ENCODE assay signal across 1 cellular context in the genomic region with DNA sequence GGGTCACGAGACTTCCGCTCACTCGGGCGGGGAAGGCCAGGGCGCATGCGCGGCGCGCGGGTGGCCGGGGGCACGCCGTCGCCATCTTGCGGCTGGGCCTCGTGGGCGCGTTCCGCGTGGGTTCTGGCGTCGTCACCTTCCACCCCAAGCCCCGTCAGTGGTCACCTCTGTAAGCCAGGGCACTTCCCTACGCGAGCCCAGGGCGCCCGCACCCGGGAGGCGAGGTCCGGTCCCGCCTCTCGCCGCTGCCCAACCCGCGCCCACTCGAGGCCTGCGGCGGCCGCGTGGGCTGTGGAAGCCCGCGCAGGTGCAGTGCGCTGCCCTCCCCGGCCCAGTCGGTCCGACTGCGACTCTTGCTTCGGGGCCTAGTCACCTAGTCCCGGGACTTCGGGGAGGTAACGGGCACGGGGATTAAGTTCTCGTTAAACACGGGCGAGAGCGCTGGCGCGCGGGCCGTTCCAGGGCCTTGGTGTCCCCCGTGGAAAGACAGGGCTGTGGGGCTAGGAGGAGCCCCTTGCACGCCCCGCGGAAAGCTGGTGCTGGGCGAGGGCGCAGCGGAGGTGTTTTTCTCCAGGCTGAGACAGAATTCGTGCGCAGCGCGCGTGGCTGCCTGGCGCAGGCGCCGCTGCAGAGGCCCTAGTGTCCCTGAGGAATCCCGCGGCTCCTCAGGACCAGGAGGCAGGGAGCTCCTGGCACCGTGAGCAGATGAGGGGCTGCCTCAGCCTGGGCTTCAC.
TF ChIP-seq lines count a peak whose summit lies in the region.

No MANE protein-coding gene starts in this region.

TF ChIP-seq in GM23338, 12 proteins besides CTCF, POLR2A, EP300 and RAD21 (continued from another document):
- TF ChIP-seq, protein P1, sequence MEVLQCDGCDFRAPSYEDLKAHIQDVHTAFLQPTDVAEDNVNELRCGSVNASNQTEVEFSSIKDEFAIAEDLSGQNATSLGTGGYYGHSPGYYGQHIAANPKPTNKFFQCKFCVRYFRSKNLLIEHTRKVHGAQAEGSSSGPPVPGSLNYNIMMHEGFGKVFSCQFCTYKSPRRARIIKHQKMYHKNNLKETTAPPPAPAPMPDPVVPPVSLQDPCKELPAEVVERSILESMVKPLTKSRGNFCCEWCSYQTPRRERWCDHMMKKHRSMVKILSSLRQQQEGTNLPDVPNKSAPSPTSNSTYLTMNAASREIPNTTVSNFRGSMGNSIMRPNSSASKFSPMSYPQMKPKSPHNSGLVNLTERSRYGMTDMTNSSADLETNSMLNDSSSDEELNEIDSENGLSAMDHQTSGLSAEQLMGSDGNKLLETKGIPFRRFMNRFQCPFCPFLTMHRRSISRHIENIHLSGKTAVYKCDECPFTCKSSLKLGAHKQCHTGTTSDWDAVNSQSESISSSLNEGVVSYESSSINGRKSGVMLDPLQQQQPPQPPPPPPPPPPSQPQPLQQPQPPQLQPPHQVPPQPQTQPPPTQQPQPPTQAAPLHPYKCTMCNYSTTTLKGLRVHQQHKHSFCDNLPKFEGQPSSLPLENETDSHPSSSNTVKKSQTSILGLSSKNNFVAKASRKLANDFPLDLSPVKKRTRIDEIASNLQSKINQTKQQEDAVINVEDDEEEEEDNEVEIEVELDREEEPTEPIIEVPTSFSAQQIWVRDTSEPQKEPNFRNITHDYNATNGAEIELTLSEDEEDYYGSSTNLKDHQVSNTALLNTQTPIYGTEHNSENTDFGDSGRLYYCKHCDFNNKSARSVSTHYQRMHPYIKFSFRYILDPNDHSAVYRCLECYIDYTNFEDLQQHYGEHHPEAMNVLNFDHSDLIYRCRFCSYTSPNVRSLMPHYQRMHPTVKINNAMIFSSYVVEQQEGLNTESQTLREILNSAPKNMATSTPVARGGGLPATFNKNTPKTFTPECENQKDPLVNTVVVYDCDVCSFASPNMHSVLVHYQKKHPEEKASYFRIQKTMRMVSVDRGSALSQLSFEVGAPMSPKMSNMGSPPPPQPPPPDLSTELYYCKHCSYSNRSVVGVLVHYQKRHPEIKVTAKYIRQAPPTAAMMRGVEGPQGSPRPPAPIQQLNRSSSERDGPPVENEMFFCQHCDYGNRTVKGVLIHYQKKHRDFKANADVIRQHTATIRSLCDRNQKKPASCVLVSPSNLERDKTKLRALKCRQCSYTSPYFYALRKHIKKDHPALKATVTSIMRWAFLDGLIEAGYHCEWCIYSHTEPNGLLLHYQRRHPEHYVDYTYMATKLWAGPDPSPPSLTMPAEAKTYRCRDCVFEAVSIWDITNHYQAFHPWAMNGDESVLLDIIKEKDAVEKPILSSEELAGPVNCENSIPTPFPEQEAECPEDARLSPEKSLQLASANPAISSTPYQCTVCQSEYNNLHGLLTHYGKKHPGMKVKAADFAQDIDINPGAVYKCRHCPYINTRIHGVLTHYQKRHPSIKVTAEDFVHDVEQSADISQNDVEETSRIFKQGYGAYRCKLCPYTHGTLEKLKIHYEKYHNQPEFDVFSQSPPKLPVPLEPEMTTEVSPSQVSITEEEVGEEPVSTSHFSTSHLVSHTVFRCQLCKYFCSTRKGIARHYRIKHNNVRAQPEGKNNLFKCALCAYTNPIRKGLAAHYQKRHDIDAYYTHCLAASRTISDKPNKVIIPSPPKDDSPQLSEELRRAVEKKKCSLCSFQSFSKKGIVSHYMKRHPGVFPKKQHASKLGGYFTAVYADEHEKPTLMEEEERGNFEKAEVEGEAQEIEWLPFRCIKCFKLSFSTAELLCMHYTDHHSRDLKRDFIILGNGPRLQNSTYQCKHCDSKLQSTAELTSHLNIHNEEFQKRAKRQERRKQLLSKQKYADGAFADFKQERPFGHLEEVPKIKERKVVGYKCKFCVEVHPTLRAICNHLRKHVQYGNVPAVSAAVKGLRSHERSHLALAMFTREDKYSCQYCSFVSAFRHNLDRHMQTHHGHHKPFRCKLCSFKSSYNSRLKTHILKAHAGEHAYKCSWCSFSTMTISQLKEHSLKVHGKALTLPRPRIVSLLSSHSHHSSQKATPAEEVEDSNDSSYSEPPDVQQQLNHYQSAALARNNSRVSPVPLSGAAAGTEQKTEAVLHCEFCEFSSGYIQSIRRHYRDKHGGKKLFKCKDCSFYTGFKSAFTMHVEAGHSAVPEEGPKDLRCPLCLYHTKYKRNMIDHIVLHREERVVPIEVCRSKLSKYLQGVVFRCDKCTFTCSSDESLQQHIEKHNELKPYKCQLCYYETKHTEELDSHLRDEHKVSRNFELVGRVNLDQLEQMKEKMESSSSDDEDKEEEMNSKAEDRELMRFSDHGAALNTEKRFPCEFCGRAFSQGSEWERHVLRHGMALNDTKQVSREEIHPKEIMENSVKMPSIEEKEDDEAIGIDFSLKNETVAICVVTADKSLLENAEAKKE (CRISPR knock-in tag; IDR thresholded peaks at IDR 0.05) = no peak
- TF ChIP-seq, protein P2, sequence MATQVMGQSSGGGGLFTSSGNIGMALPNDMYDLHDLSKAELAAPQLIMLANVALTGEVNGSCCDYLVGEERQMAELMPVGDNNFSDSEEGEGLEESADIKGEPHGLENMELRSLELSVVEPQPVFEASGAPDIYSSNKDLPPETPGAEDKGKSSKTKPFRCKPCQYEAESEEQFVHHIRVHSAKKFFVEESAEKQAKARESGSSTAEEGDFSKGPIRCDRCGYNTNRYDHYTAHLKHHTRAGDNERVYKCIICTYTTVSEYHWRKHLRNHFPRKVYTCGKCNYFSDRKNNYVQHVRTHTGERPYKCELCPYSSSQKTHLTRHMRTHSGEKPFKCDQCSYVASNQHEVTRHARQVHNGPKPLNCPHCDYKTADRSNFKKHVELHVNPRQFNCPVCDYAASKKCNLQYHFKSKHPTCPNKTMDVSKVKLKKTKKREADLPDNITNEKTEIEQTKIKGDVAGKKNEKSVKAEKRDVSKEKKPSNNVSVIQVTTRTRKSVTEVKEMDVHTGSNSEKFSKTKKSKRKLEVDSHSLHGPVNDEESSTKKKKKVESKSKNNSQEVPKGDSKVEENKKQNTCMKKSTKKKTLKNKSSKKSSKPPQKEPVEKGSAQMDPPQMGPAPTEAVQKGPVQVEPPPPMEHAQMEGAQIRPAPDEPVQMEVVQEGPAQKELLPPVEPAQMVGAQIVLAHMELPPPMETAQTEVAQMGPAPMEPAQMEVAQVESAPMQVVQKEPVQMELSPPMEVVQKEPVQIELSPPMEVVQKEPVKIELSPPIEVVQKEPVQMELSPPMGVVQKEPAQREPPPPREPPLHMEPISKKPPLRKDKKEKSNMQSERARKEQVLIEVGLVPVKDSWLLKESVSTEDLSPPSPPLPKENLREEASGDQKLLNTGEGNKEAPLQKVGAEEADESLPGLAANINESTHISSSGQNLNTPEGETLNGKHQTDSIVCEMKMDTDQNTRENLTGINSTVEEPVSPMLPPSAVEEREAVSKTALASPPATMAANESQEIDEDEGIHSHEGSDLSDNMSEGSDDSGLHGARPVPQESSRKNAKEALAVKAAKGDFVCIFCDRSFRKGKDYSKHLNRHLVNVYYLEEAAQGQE (IDR thresholded peaks at IDR 0.05; ENCODE audit: unreplicated experiment) = peak; percentile 15
- TF ChIP-seq EZH2phosphoT487 (IDR thresholded peaks at IDR 0.05; ENCODE audit: unreplicated experiment) = no peak
